In genomic region chr10:25875555-25876165, GRCh38 we compare ENCODE assay signal across 8 cellular contexts. TPM values are rescaled to one million over a fixed set of nuclear protein-coding genes. Genes with fewer than 3 reads are reported as not detected.
DNase-seq lines count a peak whose midpoint lies in the region; ATAC-seq, FAIRE-seq and TF ChIP-seq lines count a peak whose summit lies in the region.

No MANE protein-coding gene starts in this region.

- H3K36me3 Mint-ChIP-seq in activated T-helper 1 cell treated with anti-CD3 and anti-CD28 coated beads, Interleukin-12 subunit alpha, Interleukin-12 subunit beta, Interleukin-2, Interleukin-4 antibody, amounts not matched to agents 30 ng/mL and 10 ng/mL and 1 ng/mL, durations not matched to agents 14 hours and 24 hours and 36 hours (ENCODE audit: low read depth): no peaks in the 10 kb centered on the region

- no peaks in the 10 kb centered on the region for H3K9me3 Mint-ChIP-seq in activated T-helper 1 cell treated with anti-CD3 and anti-CD28 coated beads, Interleukin-12 subunit alpha, Interleukin-12 subunit beta, Interleukin-2, Interleukin-4 antibody, amounts not matched to agents 30 ng/mL and 10 ng/mL and 1 ng/mL, durations not matched to agents 14 hours and 24 hours and 36 hours

- H3K4me1 ChIP-seq in Loucy (ENCODE audit: insufficient read depth, low read length, poor library complexity, severe bottlenecking) (no peaks in the 10 kb centered on the region), tibial nerve (no peaks in the 10 kb centered on the region)

- H3K4me3 Mint-ChIP-seq in activated T-helper 1 cell treated with anti-CD3 and anti-CD28 coated beads, Interleukin-12 subunit alpha, Interleukin-12 subunit beta, Interleukin-2, Interleukin-4 antibody, amounts not matched to agents 30 ng/mL and 10 ng/mL and 1 ng/mL, durations not matched to agents 14 hours and 24 hours and 36 hours: no peak overlapping the region

- H3K9ac ChIP-seq in Loucy (ENCODE audit: low read depth, low read length, poor library complexity, severe bottlenecking): no peak overlapping the region

- H3K4me3 ChIP-seq in Loucy (ENCODE audit: low read length, poor library complexity, severe bottlenecking): no peak overlapping the region
- no peak overlapping the region for H3K4me3 ChIP-seq in tibial nerve

- H3K36me3 ChIP-seq in Loucy (ENCODE audit: insufficient read depth, low read length) (no peaks in the 10 kb centered on the region), tibial nerve (no peaks in the 10 kb centered on the region)

- H4K20me1 ChIP-seq in Loucy (ENCODE audit: insufficient read depth, low read length, poor library complexity, severe bottlenecking): no peaks in the 10 kb centered on the region

- no peaks in the 10 kb centered on the region for H3K4me1 Mint-ChIP-seq in activated T-helper 1 cell treated with anti-CD3 and anti-CD28 coated beads, Interleukin-12 subunit alpha, Interleukin-12 subunit beta, Interleukin-2, Interleukin-4 antibody, amounts not matched to agents 30 ng/mL and 10 ng/mL and 1 ng/mL, durations not matched to agents 14 hours and 24 hours and 36 hours (ENCODE audit: low read depth)

- H3K9me2 ChIP-seq in Loucy (replicated peaks; ENCODE audit: low read depth, low read length): no peaks in the 10 kb centered on the region

- H3K27ac ChIP-seq in tibial nerve: no peak overlapping the region

- H3F3A ChIP-seq in Loucy (ENCODE audit: low read depth): no peaks in the 10 kb centered on the region

- TF ChIP-seq EP300 in tibial nerve (IDR thresholded peaks at IDR 0.05): no peak

- H3K9me3 ChIP-seq in Loucy (ENCODE audit: insufficient read depth, low read depth, low read length) (no peaks in the 10 kb centered on the region), tibial nerve (no peaks in the 10 kb centered on the region)

- H3K27me3 Mint-ChIP-seq in activated T-helper 1 cell treated with anti-CD3 and anti-CD28 coated beads, Interleukin-12 subunit alpha, Interleukin-12 subunit beta, Interleukin-2, Interleukin-4 antibody, amounts not matched to agents 30 ng/mL and 10 ng/mL and 1 ng/mL, durations not matched to agents 14 hours and 24 hours and 36 hours (ENCODE audit: insufficient read depth): no peaks in the 10 kb centered on the region

- 2% methylated on average over 7 of the region's 7 CpGs for WGBS in tibial nerve, 2 donors

- TF ChIP-seq CTCF in Loucy (conservative IDR thresholded peaks at IDR 0.05; ENCODE audit: low read length): peak; percentile 96
- no peak for TF ChIP-seq CTCF in omental fat pad (IDR thresholded peaks at IDR 0.05)
- peak; percentile 64 to 88 (median 72) for TF ChIP-seq CTCF in tibial nerve (IDR thresholded peaks at IDR 0.05)

- peak; percentile 55 for FAIRE-seq in H54 (lab: Jason Lieb, UNC)
- FAIRE-seq in frontal cortex (lab: Jason Lieb, UNC): peak; percentile 47

- DNase-seq in GM04503 (ENCODE audit: low read depth): peak; percentile 3
- DNase-seq in H54 (ENCODE audit: insufficient read length, low spot score): peak; percentile 38
- peak; percentile 86 for DNase-seq in RKO (ENCODE audit: low spot score)
- DNase-seq in activated T-helper 1 cell treated with anti-CD3 and anti-CD28 coated beads, Interleukin-12 subunit alpha, Interleukin-12 subunit beta, Interleukin-2, Interleukin-4 antibody, amounts not matched to agents 30 ng/mL and 10 ng/mL and 1 ng/mL, durations not matched to agents 14 hours and 24 hours and 36 hours (ENCODE audit: low spot score): peak; percentile 23
- peak; percentile 2 to 43 for DNase-seq in frontal cortex (ENCODE audit: low spot score in 2 of 2)
- DNase-seq in omental fat pad (ENCODE audit: low spot score): peak; percentile 72
- DNase-seq in tibial nerve (ENCODE audit: low spot score in 2 of 2): peak; percentile 56 to 81

- H3K27me3 ChIP-seq in Loucy (ENCODE audit: insufficient read depth, low read length, poor library complexity, severe bottlenecking): no peaks in the 10 kb centered on the region
- no peaks in the 10 kb centered on the region for H3K27me3 ChIP-seq in tibial nerve

- TF ChIP-seq POLR2A in H54 (IDR thresholded peaks at IDR 0.05; ENCODE audit: low read depth, low read length) (no peak), tibial nerve (IDR thresholded peaks at IDR 0.05) (no peak)

- H2AFZ ChIP-seq in Loucy (ENCODE audit: low read length): 0 out of 2 replicates have a peak overlapping the region, but pooled peaks have one; percentile 42

- H3K4me2 ChIP-seq in Loucy (ENCODE audit: low read depth, low read length, poor library complexity, severe bottlenecking): no peak overlapping the region

- intact Hi-C loops in activated T-helper 1 cell treated with anti-CD3 and anti-CD28 coated beads, Interleukin-12 subunit alpha, Interleukin-12 subunit beta, Interleukin-2, Interleukin-4 antibody, amounts not matched to agents 30 ng/mL and 10 ng/mL and 1 ng/mL, durations not matched to agents 14 hours and 24 hours and 36 hours (cut with micrococcal nuclease): loop anchor here (1.0 to 2.0 kb wide), 3 partner anchors 149 to 681 kb away; no protein-coding TSS in a partner anchor

- H3K27ac Mint-ChIP-seq in activated T-helper 1 cell treated with anti-CD3 and anti-CD28 coated beads, Interleukin-12 subunit alpha, Interleukin-12 subunit beta, Interleukin-2, Interleukin-4 antibody, amounts not matched to agents 30 ng/mL and 10 ng/mL and 1 ng/mL, durations not matched to agents 14 hours and 24 hours and 36 hours: no peak overlapping the region

- ATAC-seq in omental fat pad (ENCODE audit: low FRiP score): no peak

- H3K79me2 ChIP-seq in Loucy (ENCODE audit: insufficient read depth, low read length): no peaks in the 10 kb centered on the region

RNA-seq across cellular contexts. Expression of gene MYO3A, which starts 58.4 kb away (rescaled TPM):
- total RNA-seq in activated T-helper 1 cell treated with anti-CD3 and anti-CD28 coated beads, Interleukin-12 subunit alpha, Interleukin-12 subunit beta, Interleukin-2, Interleukin-4 antibody, amounts not matched to agents 30 ng/mL and 10 ng/mL and 1 ng/mL, durations not matched to agents 14 hours and 24 hours and 36 hours: not detected in 2 replicates
- total RNA-seq in frontal cortex (4.1 TPM), omental fat pad (1 to 10 TPM in 1 of 4 donors, under 1 TPM in 2, not detected in 1; 0.32 to 1.6 (median 0.50) TPM), tibial nerve (under 1 TPM in 3 of 4 donors, not detected in 1; 0.21 to 0.39 (median 0.22) TPM)

Comparison
In these comparisons a context has a peak if more than half of its experiments do, and no peak if none do; other contexts are left out.
1. DNase-seq: peak in every context shown above with its lines; median percentile 86 in RKO; 72 in omental fat pad; 68 in tibial nerve; 38 in H54; 23 in activated T-helper 1 cell treated with anti-CD3 and anti-CD28 coated beads, Interleukin-12 subunit alpha, Interleukin-12 subunit beta, Interleukin-2, Interleukin-4 antibody, amounts not matched to agents 30 ng/mL and 10 ng/mL and 1 ng/mL, durations not matched to agents 14 hours and 24 hours and 36 hours; 22 in frontal cortex; 3 in GM04503.
2. CTCF ChIP-seq: peak in Loucy (single experiment) and tibial nerve (5 of 5); none in omental fat pad (0 of 3).